In genomic region chr6:160943997-160944396, GRCh38 we compare ENCODE assay signal across 9 cellular contexts.
"Had no signal": no experiment of that assay in that cellular context is flagged by ENCODE, and none has a peak within 500 bp of the region (broad histone marks: within the 10 kb centered on the region; RNA-seq: fewer than 3 reads in every experiment).

No MANE protein-coding gene starts in this region.

- H3K4me2 ChIP-seq: KMS-11 had no signal

- H3K4me3 Mint-ChIP-seq: IgD-negative memory B cell had no signal

- H3K36me3 Mint-ChIP-seq: IgD-negative memory B cell had no signal

- H3K4me3 ChIP-seq: K562 had no signal

- H3K9ac ChIP-seq: KMS-11 had no signal

- FAIRE-seq: HepG2, HTR-8/SVneo, K562 had no signal

- H3K27ac Mint-ChIP-seq: IgD-negative memory B cell had no signal

- H3K4me1 Mint-ChIP-seq: IgD-negative memory B cell had no signal

- H3K27ac ChIP-seq: HL-60, KMS-11 had no signal

- DNase-seq: IMR-90, KBM-7, KG1 had no signal
